19 cellular contexts compared by ENCODE assay signal in the genomic region with DNA sequence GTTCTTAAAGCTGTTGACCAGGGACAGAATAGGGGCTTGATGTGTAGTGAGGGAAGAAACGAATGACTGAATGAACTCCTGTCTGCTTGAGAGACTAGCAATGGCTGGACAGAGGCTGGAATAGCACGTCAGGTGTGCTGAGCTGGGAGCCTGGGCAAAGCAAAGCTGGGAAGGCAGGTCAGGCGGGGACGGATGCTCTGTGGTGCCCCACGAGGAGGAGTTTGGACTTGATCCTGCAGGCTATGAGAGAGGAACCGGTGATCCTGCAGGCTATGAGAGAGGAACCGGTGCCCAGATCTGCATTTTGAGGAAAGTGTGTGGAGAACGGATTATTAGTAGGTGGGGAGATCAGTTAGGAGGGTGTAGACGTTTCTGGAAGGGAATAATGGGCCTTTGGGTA. TPM values are rescaled to one million over a fixed set of nuclear protein-coding genes. Genes with fewer than 3 reads are reported as not detected.
DNase-seq lines count a peak whose midpoint lies in the region; ATAC-seq and TF ChIP-seq lines count a peak whose summit lies in the region.
"Had no signal": no experiment of that assay in that cellular context is flagged by ENCODE, and none has a peak within 500 bp of the region (broad histone marks: within the 10 kb centered on the region; RNA-seq: fewer than 3 reads in every experiment).

No MANE protein-coding gene starts in this region.

- peaks cover 1% of the 10 kb centered on the region for H3K27me3 Mint-ChIP-seq in GM23338 (ENCODE audit: insufficient read depth, low read depth, poor library complexity)
- peaks cover 7% of the 10 kb centered on the region for H3K27me3 Mint-ChIP-seq in endothelial cell (ENCODE audit: unreplicated experiment)
- peaks cover 8% of the 10 kb centered on the region for H3K27me3 Mint-ChIP-seq in nephron progenitor cell (ENCODE audit: low read depth, poor library complexity)

- H3K4me1 Mint-ChIP-seq in GM23338 = peaks cover 14% of the 10 kb centered on the region
- H3K4me1 Mint-ChIP-seq in endothelial cell (ENCODE audit: unreplicated experiment) = peaks cover 33% of the 10 kb centered on the region
- peaks cover 54% of the 10 kb centered on the region for H3K4me1 Mint-ChIP-seq in nephron progenitor cell
- H3K4me1 Mint-ChIP-seq: activated T-helper 17 cell treated with anti-CD3 and anti-CD28 coated beads, Interleukin-2, amount 50 U/mL, for 72 hours had no signal

- H3F3A ChIP-seq in GM23338 (replicated peaks; ENCODE audit: low read depth) = no peaks in the 10 kb centered on the region

- H3K27ac Mint-ChIP-seq in GM23338 (no peak overlapping the region), endothelial cell (ENCODE audit: unreplicated experiment) (peak overlapping the region; percentile 72), nephron progenitor cell (peak overlapping the region; percentile 1)
- H3K27ac Mint-ChIP-seq: activated T-helper 17 cell treated with anti-CD3 and anti-CD28 coated beads, Interleukin-2, amount 50 U/mL, for 72 hours had no signal

- H4K20me1 ChIP-seq in GM23338 (replicated peaks; ENCODE audit: insufficient read depth) = no peaks in the 10 kb centered on the region

- H3K9me2 ChIP-seq in GM23338 (ENCODE audit: insufficient read depth) = no peaks in the 10 kb centered on the region

- no peak overlapping the region for H3K27ac ChIP-seq in GM23338 (ENCODE audit: low read depth)
- H3K27ac ChIP-seq: epithelial cell of prostate, Peyer's patch, vagina had no signal

- H3K4me1 ChIP-seq in GM23338 (ENCODE audit: insufficient read depth) = peaks cover 5% of the 10 kb centered on the region; the same call in 1 of the 2 replicates
- H3K4me1 ChIP-seq: Caco-2, Peyer's patch, vagina had no signal

- no peaks in the 10 kb centered on the region for H3K27me3 ChIP-seq in GM23338 (ENCODE audit: insufficient read depth)
- H3K27me3 ChIP-seq: heart left ventricle, Peyer's patch, vagina had no signal

- H3K79me2 ChIP-seq in GM23338 (replicated peaks; ENCODE audit: insufficient read depth) = no peaks in the 10 kb centered on the region

- peak; percentile 89 for ATAC-seq in GM23338
- ATAC-seq: activated T-helper 17 cell treated with anti-CD3 and anti-CD28 coated beads, Interleukin-2, amount 50 U/mL, for 72 hours had no signal

- H3K36me3 ChIP-seq in GM23338 (ENCODE audit: insufficient read depth) = no peaks in the 10 kb centered on the region
- H3K36me3 ChIP-seq: heart left ventricle, Peyer's patch, vagina had no signal

- TF ChIP-seq CTCF in GM23338 (conservative IDR thresholded peaks at IDR 0.05; ENCODE audit: low read depth in 2 of 2) = no peak
- 0 out of 2 replicates have a peak, but pooled peaks have one; percentile 2 for TF ChIP-seq CTCF in LNCaP clone FGC (IDR thresholded peaks at IDR 0.05; ENCODE audit: control insufficient read depth, extremely low read depth, insufficient read depth)
- TF ChIP-seq CTCF in endothelial cell (IDR thresholded peaks at IDR 0.05; ENCODE audit: unreplicated experiment) = no peak
- TF ChIP-seq CTCF in nephron progenitor cell (IDR thresholded peaks at IDR 0.05) = no peak

- no peak overlapping the region for H3K4me3 Mint-ChIP-seq in GM23338
- no peak overlapping the region for H3K4me3 Mint-ChIP-seq in endothelial cell (ENCODE audit: unreplicated experiment)
- no peak overlapping the region for H3K4me3 Mint-ChIP-seq in nephron progenitor cell
- H3K4me3 Mint-ChIP-seq: activated T-helper 17 cell treated with anti-CD3 and anti-CD28 coated beads, Interleukin-2, amount 50 U/mL, for 72 hours had no signal

- no peaks in the 10 kb centered on the region for H3K9me3 Mint-ChIP-seq in GM23338
- H3K9me3 Mint-ChIP-seq in endothelial cell (ENCODE audit: unreplicated experiment) = no peaks in the 10 kb centered on the region
- H3K9me3 Mint-ChIP-seq in nephron progenitor cell = no peaks in the 10 kb centered on the region
- H3K9me3 Mint-ChIP-seq: activated T-helper 17 cell treated with anti-CD3 and anti-CD28 coated beads, Interleukin-2, amount 50 U/mL, for 72 hours had no signal

- H3K4me3 ChIP-seq in GM23338 (no peak overlapping the region), LNCaP clone FGC (ENCODE audit: low read depth, low read length) (no peak overlapping the region)
- H3K4me3 ChIP-seq: heart left ventricle, Peyer's patch, vagina had no signal

- H2AFZ ChIP-seq in GM23338 = 0 out of 2 replicates have a peak overlapping the region, but pooled peaks have one; percentile 56

- DNase-seq in GM23338 (ENCODE audit: low spot score) (peak; percentile 43), LNCaP clone FGC (ENCODE audit: low read depth) (no peak), endothelial cell (ENCODE audit: low spot score) (no peak), nephron progenitor cell (no peak), NCI-H446 (lab: John Stamatoyannopoulos, UW) (no peak), mucosa of gallbladder (ENCODE audit: low spot score) (no peak), NCI-H2081 (lab: John Stamatoyannopoulos, UW) (no peak)
- no peak for DNase-seq in stimulated activated CD8-positive, alpha-beta memory T cell treated with anti-CD3 and anti-CD28 coated beads, Interleukin-4, amount 100 ng/mL, for 48 hours
- DNase-seq: activated CD8-positive, alpha-beta memory T cell treated with anti-CD3 and anti-CD28 coated beads for 24 hours; amniotic stem cell; heart left ventricle; NCI-H1694; Peyer's patch; stimulated activated naive CD4-positive, alpha-beta T cell treated with Interleukin-2 at 50 U/mL for 16 hours had no signal

- H3K36me3 Mint-ChIP-seq in GM23338 (ENCODE audit: low read depth) (no peaks in the 10 kb centered on the region), endothelial cell (ENCODE audit: low read depth, unreplicated experiment) (no peaks in the 10 kb centered on the region), nephron progenitor cell (ENCODE audit: low read depth) (no peaks in the 10 kb centered on the region)

- no peak overlapping the region for H3K4me2 ChIP-seq in GM23338

TF ChIP-seq in GM23338, 12 proteins besides CTCF, POLR2A, EP300 and RAD21:
- TF ChIP-seq STAT1 (IDR thresholded peaks at IDR 0.05; ENCODE audit: unreplicated experiment) (no peak), CREB1 (CRISPR knock-in tag; IDR thresholded peaks at IDR 0.05; ENCODE audit: low read depth) (no peak)

RNA-seq across cellular contexts. Expression of gene PSTPIP1, which starts 31.3 kb away (rescaled TPM):
- 0.19 and 0.80 TPM in 2 replicates for total RNA-seq in GM23338 (2014; rRNA removed; shearing (Covaris generic))
- 3.7 TPM in 2 replicates for polyA plus RNA-seq in GM23338 (2016; fragmentation: Nextera tagmentation; extraction: Ambion mirVana)
- total RNA-seq in endothelial cell (ENCODE audit: unreplicated experiment) (not detected), mucosa of gallbladder (16.3 TPM)
- total RNA-seq: Caco-2, NCI-H460 had no signal

RNA-seq across cellular contexts. Expression of gene RCN2, which starts 32.0 kb away (rescaled TPM):
- total RNA-seq in GM23338 (2014; rRNA removed; shearing (Covaris generic)) = 170 and 201 TPM in 2 replicates
- 303 and 327 TPM in 2 replicates for polyA plus RNA-seq in GM23338 (2016; fragmentation: Nextera tagmentation; extraction: Ambion mirVana)
- total RNA-seq in endothelial cell (ENCODE audit: unreplicated experiment) = 76.1 TPM
- total RNA-seq in mucosa of gallbladder = 34.3 TPM

RNA-seq across cellular contexts. Expression of gene SCAPER, which starts 58.5 kb away (rescaled TPM):
- 9.1 and 15.0 TPM in 2 replicates for total RNA-seq in GM23338 (2014; rRNA removed; shearing (Covaris generic))
- 10.9 and 17.6 TPM in 2 replicates for polyA plus RNA-seq in GM23338 (2016; fragmentation: Nextera tagmentation; extraction: Ambion mirVana)
- total RNA-seq in endothelial cell (ENCODE audit: unreplicated experiment) (18.1 TPM), mucosa of gallbladder (20.7 TPM)
